1 cellular context compared by ENCODE assay signal in the genomic region with DNA sequence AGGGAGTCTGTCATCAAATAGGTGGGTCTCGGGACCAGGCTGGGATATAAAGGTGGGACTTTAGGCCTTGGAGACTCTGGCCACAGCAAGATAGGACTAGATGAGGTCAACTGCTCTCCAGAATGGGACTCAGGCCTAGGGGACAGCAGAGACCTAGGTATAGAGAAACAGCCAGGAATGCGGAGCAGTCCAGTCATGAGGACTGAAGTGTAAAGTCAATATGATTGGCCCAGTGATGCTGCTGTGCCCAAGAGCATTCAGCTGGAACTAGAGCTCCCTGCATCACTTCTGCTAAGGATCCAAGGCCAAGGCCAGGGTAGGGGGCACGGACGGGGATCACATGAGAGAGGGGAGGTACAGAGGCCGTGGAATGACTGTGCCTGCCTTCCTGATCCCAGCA.
TF ChIP-seq lines count a peak whose summit lies in the region.

No MANE protein-coding gene starts in this region.

TF ChIP-seq in H1, 55 proteins besides CTCF, POLR2A, EP300 and RAD21 (continued from another document):
- TF ChIP-seq RXRA (IDR thresholded peaks at IDR 0.05; ENCODE audit: insufficient read depth, low read depth, low read length): no peak
- no peak for TF ChIP-seq SIX5 (IDR thresholded peaks at IDR 0.05; ENCODE audit: low read depth, low read length)
- no peak for TF ChIP-seq YY1 (IDR thresholded peaks at IDR 0.05; ENCODE audit: low read depth, low read length)
- no peak for TF ChIP-seq CREB1 (IDR thresholded peaks at IDR 0.05)
- TF ChIP-seq, protein P1, sequence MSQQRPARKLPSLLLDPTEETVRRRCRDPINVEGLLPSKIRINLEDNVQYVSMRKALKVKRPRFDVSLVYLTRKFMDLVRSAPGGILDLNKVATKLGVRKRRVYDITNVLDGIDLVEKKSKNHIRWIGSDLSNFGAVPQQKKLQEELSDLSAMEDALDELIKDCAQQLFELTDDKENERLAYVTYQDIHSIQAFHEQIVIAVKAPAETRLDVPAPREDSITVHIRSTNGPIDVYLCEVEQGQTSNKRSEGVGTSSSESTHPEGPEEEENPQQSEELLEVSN (IDR thresholded peaks at IDR 0.05): no peak
- TF ChIP-seq TAF7 (optimal IDR thresholded peaks at IDR 0.05; ENCODE audit: borderline replicate concordance, low read depth, low read length): no peak
- TF ChIP-seq, protein P2, sequence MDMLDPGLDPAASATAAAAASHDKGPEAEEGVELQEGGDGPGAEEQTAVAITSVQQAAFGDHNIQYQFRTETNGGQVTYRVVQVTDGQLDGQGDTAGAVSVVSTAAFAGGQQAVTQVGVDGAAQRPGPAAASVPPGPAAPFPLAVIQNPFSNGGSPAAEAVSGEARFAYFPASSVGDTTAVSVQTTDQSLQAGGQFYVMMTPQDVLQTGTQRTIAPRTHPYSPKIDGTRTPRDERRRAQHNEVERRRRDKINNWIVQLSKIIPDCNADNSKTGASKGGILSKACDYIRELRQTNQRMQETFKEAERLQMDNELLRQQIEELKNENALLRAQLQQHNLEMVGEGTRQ (IDR thresholded peaks at IDR 0.05; ENCODE audit: low read length): no peak
- TF ChIP-seq PHF8 (conservative IDR thresholded peaks at IDR 0.05; ENCODE audit: low read depth, low read length): no peak
- no peak for TF ChIP-seq JUN (IDR thresholded peaks at IDR 0.05; ENCODE audit: low read depth, low read length)
- TF ChIP-seq HDAC6 (IDR thresholded peaks at IDR 0.05; ENCODE audit: low read depth, low read length): no peak
- TF ChIP-seq RFX5 (IDR thresholded peaks at IDR 0.05; ENCODE audit: borderline replicate concordance, low read depth, low read length): no peak
TF ChIP-seq in H1: peak in this region for 0.
